Comparison of ENCODE assay signal across 8 cellular contexts in the genomic region with DNA sequence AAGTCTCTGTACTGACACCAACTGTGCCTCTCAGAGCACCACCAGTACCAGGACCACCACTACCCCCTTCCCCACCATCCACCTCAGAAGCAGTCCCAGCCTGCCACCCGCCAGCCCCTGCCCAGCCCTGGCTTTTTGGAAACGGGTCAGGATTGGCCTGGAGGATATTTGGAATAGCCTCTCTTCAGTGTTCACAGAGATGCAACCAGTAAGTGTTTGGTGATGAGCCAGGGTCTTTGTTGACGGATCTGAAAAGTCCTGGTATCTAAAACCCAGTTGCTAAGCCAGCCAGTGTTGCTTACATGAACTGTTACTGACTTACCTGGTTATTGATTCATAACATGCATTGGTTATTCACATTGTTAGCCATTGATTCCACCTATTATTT. TPM values are rescaled to one million over a fixed set of nuclear protein-coding genes. Genes with fewer than 3 reads are reported as not detected.
DNase-seq lines count a peak whose midpoint lies in the region; ATAC-seq and TF ChIP-seq lines count a peak whose summit lies in the region.

No MANE protein-coding gene starts in this region.

- TF ChIP-seq CTCF in SK-N-SH (IDR thresholded peaks at IDR 0.05): no peak; the same call in 1 of the 2 replicates
- peak; percentile 13 for TF ChIP-seq CTCF in activated CD8-positive, alpha-beta T cell treated with anti-CD3 and anti-CD28 coated beads for 36 hours (IDR thresholded peaks at IDR 0.05)
- no peak for TF ChIP-seq CTCF in mucosa of descending colon (IDR thresholded peaks at IDR 0.05)

- no peak overlapping the region for H2AFZ ChIP-seq in SK-N-SH (ENCODE audit: low read depth)

- no peaks in the 10 kb centered on the region for H3K27me3 Mint-ChIP-seq in activated CD8-positive, alpha-beta T cell treated with anti-CD3 and anti-CD28 coated beads for 36 hours
- H3K27me3 Mint-ChIP-seq in stimulated activated naive CD8-positive, alpha-beta T cell treated with anti-CD3 and anti-CD28 coated beads, Interleukin-15, amount 100 ng/mL, for 72 hours: no peaks in the 10 kb centered on the region

- peak overlapping the region; percentile 70 to 95; a peak in 3 of 4 replicates for H3K27ac ChIP-seq in SK-N-SH (ENCODE audit: low read depth in 2 of 2, low read length in 1 of 2)

- intact Hi-C loops in activated CD8-positive, alpha-beta T cell treated with anti-CD3 and anti-CD28 coated beads for 36 hours (cut with micrococcal nuclease): no loop called here
- intact Hi-C loops in mucosa of descending colon (cut with DNase I, micrococcal nuclease): no loop called here

- H3K9me2 ChIP-seq in SK-N-SH: no peaks in the 10 kb centered on the region

- DNase-seq in SK-N-SH (peak; percentile 86), mucosa of descending colon (no peak), NCI-H2081 treated with DMSO at 0.1 percent for 48 hours (lab: John Stamatoyannopoulos, UW) (no peak)
- no peak for DNase-seq in activated CD8-positive, alpha-beta T cell treated with anti-CD3 and anti-CD28 coated beads for 36 hours
- DNase-seq in stimulated activated naive CD8-positive, alpha-beta T cell treated with anti-CD3 and anti-CD28 coated beads, Interleukin-15, amount 100 ng/mL, for 72 hours: no peak
- no peak for DNase-seq in activated CD8-positive, alpha-beta memory T cell treated with anti-CD3 and anti-CD28 coated beads for 24 hours

- H3K9ac ChIP-seq in SK-N-SH (peak overlapping the region; percentile 75; the same call in 1 of the 2 replicates), iPS-15b (ENCODE audit: low read depth, low read length) (peak overlapping the region; percentile 79)

- no peak for TF ChIP-seq RAD21 in SK-N-SH (IDR thresholded peaks at IDR 0.05; ENCODE audit: low read length)

- H4K20me1 ChIP-seq in SK-N-SH (ENCODE audit: insufficient read depth): no peaks in the 10 kb centered on the region

- ATAC-seq in SK-N-SH treated with all-trans-retinoic acid at 6 μM for 48 hours: no peak
- no peak for ATAC-seq in activated CD8-positive, alpha-beta T cell treated with anti-CD3 and anti-CD28 coated beads for 36 hours
- ATAC-seq in stimulated activated naive CD8-positive, alpha-beta T cell treated with anti-CD3 and anti-CD28 coated beads, Interleukin-15, amount 100 ng/mL, for 72 hours: peak; percentile 16
- ATAC-seq in mucosa of descending colon: no peak

- CTCF ChIA-PET in SK-N-SH (lab: Yijun Ruan, JAX): interaction anchor here (0.6 to 4.4 kb wide), 10 partner anchors 11 to 96 kb away, joined by 3 to 67 read pairs (median 6); a partner anchor contains a TSS
- CTCF ChIA-PET in activated CD8-positive, alpha-beta T cell treated with anti-CD3 and anti-CD28 coated beads for 36 hours (lab: Charles Lee): interaction anchor here (0.8 to 6.5 kb wide), 8 partner anchors 9 to 110 kb away, joined by 3 to 56 read pairs (median 4); a partner anchor contains a TSS

- H3K27ac Mint-ChIP-seq in activated CD8-positive, alpha-beta T cell treated with anti-CD3 and anti-CD28 coated beads for 36 hours: peak overlapping the region; percentile 82
- peak overlapping the region; percentile 96 to 98 for H3K27ac Mint-ChIP-seq in stimulated activated naive CD8-positive, alpha-beta T cell treated with anti-CD3 and anti-CD28 coated beads, Interleukin-15, amount 100 ng/mL, for 72 hours

- whole genome bisulfite sequencing in SK-N-SH (ENCODE audit: low lambda C conversion rate): 35% methylated on average over 3 of the region's 3 CpGs

- peaks cover 34% of the 10 kb centered on the region for H3F3A ChIP-seq in SK-N-SH (replicated peaks; ENCODE audit: insufficient read depth)

- H3K36me3 ChIP-seq in SK-N-SH (replicated peaks in 1 of 2; ENCODE audit: control insufficient read depth in 1 of 2, insufficient read depth in 2 of 2, low read length in 1 of 2): peaks cover 26 to 33% of the 10 kb centered on the region in 2 experiments
- H3K36me3 ChIP-seq in iPS-15b (ENCODE audit: control insufficient read depth, insufficient read depth, low read length): peaks cover 8% of the 10 kb centered on the region
- H3K36me3 ChIP-seq in mucosa of descending colon (ENCODE audit: low read depth): peaks cover 11% of the 10 kb centered on the region

- peaks cover 32% of the 10 kb centered on the region for H3K36me3 Mint-ChIP-seq in activated CD8-positive, alpha-beta T cell treated with anti-CD3 and anti-CD28 coated beads for 36 hours (ENCODE audit: low read depth)

- no peak for TF ChIP-seq EP300 in SK-N-SH (IDR thresholded peaks at IDR 0.05; ENCODE audit: borderline replicate concordance in 1 of 2, low read depth in 1 of 2, low read length in 1 of 2)

- H3K4me3 ChIP-seq in SK-N-SH (ENCODE audit: low read depth in 2 of 2, low read length in 1 of 2): peak overlapping the region; percentile 73 to 77
- peak overlapping the region; percentile 94 for H3K4me3 ChIP-seq in iPS-15b (ENCODE audit: low read depth, low read length)
- no peak overlapping the region for H3K4me3 ChIP-seq in mucosa of descending colon

- H3K9me3 ChIP-seq in SK-N-SH (no peaks in the 10 kb centered on the region), iPS-15b (ENCODE audit: control insufficient read depth, insufficient read depth, low read length) (no peaks in the 10 kb centered on the region), mucosa of descending colon (no peaks in the 10 kb centered on the region)

- POLR2A ChIA-PET in SK-N-SH (lab: Yijun Ruan, JAX): interaction anchor here (1.1 to 3.5 kb wide), 3 partner anchors 10 to 49 kb away, joined by 3 to 24 read pairs (median 9); a partner anchor contains a TSS
- POLR2A ChIA-PET in activated CD8-positive, alpha-beta T cell treated with anti-CD3 and anti-CD28 coated beads for 36 hours (lab: Charles Lee): interaction anchor here (1.0 to 4.0 kb wide), 4 partner anchors 10 to 108 kb away, joined by 3 to 22 read pairs (median 4); a partner anchor contains a TSS

- H3K27me3 ChIP-seq in SK-N-SH (ENCODE audit: insufficient read depth) (no peaks in the 10 kb centered on the region), iPS-15b (ENCODE audit: control insufficient read depth, insufficient read depth, low read length) (no peaks in the 10 kb centered on the region)

- peaks cover 15% of the 10 kb centered on the region; the same call in 1 of the 2 replicates for H3K79me2 ChIP-seq in SK-N-SH (ENCODE audit: insufficient read depth)

- H3K4me1 Mint-ChIP-seq in activated CD8-positive, alpha-beta T cell treated with anti-CD3 and anti-CD28 coated beads for 36 hours (ENCODE audit: low read depth): peaks cover 50% of the 10 kb centered on the region
- peaks cover 59% of the 10 kb centered on the region for H3K4me1 Mint-ChIP-seq in stimulated activated naive CD8-positive, alpha-beta T cell treated with anti-CD3 and anti-CD28 coated beads, Interleukin-15, amount 100 ng/mL, for 72 hours

- H3K9me3 Mint-ChIP-seq in activated CD8-positive, alpha-beta T cell treated with anti-CD3 and anti-CD28 coated beads for 36 hours: no peaks in the 10 kb centered on the region
- no peaks in the 10 kb centered on the region for H3K9me3 Mint-ChIP-seq in stimulated activated naive CD8-positive, alpha-beta T cell treated with anti-CD3 and anti-CD28 coated beads, Interleukin-15, amount 100 ng/mL, for 72 hours

- peaks cover 0 to 12% of the 10 kb centered on the region in 2 experiments; a peak in 2 of 4 replicates for H3K4me1 ChIP-seq in SK-N-SH (ENCODE audit: control insufficient read depth in 1 of 2, insufficient read depth in 2 of 2, low read depth in 1 of 2, low read length in 1 of 2)
- H3K4me1 ChIP-seq in iPS-15b (ENCODE audit: control insufficient read depth, insufficient read depth, low read length): no peaks in the 10 kb centered on the region
- peaks cover 6% of the 10 kb centered on the region for H3K4me1 ChIP-seq in mucosa of descending colon (ENCODE audit: low read depth)

- peak overlapping the region; percentile 95 for H3K4me2 ChIP-seq in SK-N-SH

- H3K4me3 Mint-ChIP-seq in activated CD8-positive, alpha-beta T cell treated with anti-CD3 and anti-CD28 coated beads for 36 hours: peak overlapping the region; percentile 83
- peak overlapping the region; percentile 92 to 96 for H3K4me3 Mint-ChIP-seq in stimulated activated naive CD8-positive, alpha-beta T cell treated with anti-CD3 and anti-CD28 coated beads, Interleukin-15, amount 100 ng/mL, for 72 hours

TF ChIP-seq in SK-N-SH, 30 proteins besides CTCF, POLR2A, EP300 and RAD21 (continues in another document):
- TF ChIP-seq YY1 (IDR thresholded peaks at IDR 0.05; ENCODE audit: low read depth) (no peak), SMC3 (IDR thresholded peaks at IDR 0.05; ENCODE audit: low read depth, low read length) (peak; percentile 18; the same call in 1 of the 2 replicates)

TF ChIP-seq in SK-N-SH treated with all-trans-retinoic acid at 6 μM for 48 hours, 23 proteins besides CTCF, POLR2A, EP300 and RAD21 (continues in another document):
- TF ChIP-seq GLIS3 (CRISPR knock-in tag; IDR thresholded peaks at IDR 0.05): no peak
- TF ChIP-seq TOX (CRISPR knock-in tag; IDR thresholded peaks at IDR 0.05; ENCODE audit: borderline replicate concordance): no peak

RNA-seq across cellular contexts. Expression of a gene that starts 1.1 kb away (rescaled TPM):
- polyA plus RNA-seq in SK-N-SH (2012; rRNA removed): 3.0 and 5.5 TPM in 2 replicates
- 2.7 and 4.0 TPM in 2 replicates for polyA plus RNA-seq in SK-N-SH (2012; cell fraction: cytosol; rRNA removed)
- polyA plus RNA-seq in SK-N-SH (2012; cell fraction: nucleus; rRNA removed): 3.7 and 4.0 TPM in 2 replicates
- total RNA-seq in activated CD8-positive, alpha-beta T cell treated with anti-CD3 and anti-CD28 coated beads for 36 hours: 1 to 10 TPM; 1.4 to 1.9 TPM
- total RNA-seq in mucosa of descending colon: 1 to 10 TPM; 1.3 to 4.0 (median 1.3) TPM

RNA-seq across cellular contexts. Expression of a gene that starts 10.8 kb away (rescaled TPM):
- 47.8 and 65.6 TPM in 2 replicates for polyA plus RNA-seq in SK-N-SH (2012; rRNA removed)
- 40.3 and 44.2 TPM in 2 replicates for polyA plus RNA-seq in SK-N-SH (2012; cell fraction: cytosol; rRNA removed)
- polyA plus RNA-seq in SK-N-SH (2012; cell fraction: nucleus; rRNA removed): 150 and 180 TPM in 2 replicates
- total RNA-seq in activated CD8-positive, alpha-beta T cell treated with anti-CD3 and anti-CD28 coated beads for 36 hours: 10 to 100 TPM; 86.5 to 92.8 TPM
- total RNA-seq in mucosa of descending colon: 10 to 100 TPM; 69.2 to 78.5 (median 73.5) TPM

RNA-seq across cellular contexts. Expression of a gene that starts 11.6 kb away (rescaled TPM):
- 26.7 and 33.8 TPM in 2 replicates for polyA plus RNA-seq in SK-N-SH (2012; rRNA removed)
- 39.0 and 44.0 TPM in 2 replicates for polyA plus RNA-seq in SK-N-SH (2012; cell fraction: cytosol; rRNA removed)
- 15.6 and 19.4 TPM in 2 replicates for polyA plus RNA-seq in SK-N-SH (2012; cell fraction: nucleus; rRNA removed)
- total RNA-seq in activated CD8-positive, alpha-beta T cell treated with anti-CD3 and anti-CD28 coated beads for 36 hours: 1 to 10 TPM; 4.2 to 4.8 TPM
- total RNA-seq in mucosa of descending colon: 1 to 10 TPM in 1 of 3 donors, under 1 TPM in 2; 0.09 to 5.4 (median 0.65) TPM

RNA-seq across cellular contexts. Expression of a gene that starts 12.3 kb away (rescaled TPM):
- polyA plus RNA-seq in SK-N-SH (2012; rRNA removed): 0.12 and 0.16 TPM in 2 replicates
- polyA plus RNA-seq in SK-N-SH (2012; cell fraction: cytosol; rRNA removed): 0.08 and 0.10 TPM in 2 replicates
- polyA plus RNA-seq in SK-N-SH (2012; cell fraction: nucleus; rRNA removed): 1.7 and 1.8 TPM in 2 replicates
- total RNA-seq in activated CD8-positive, alpha-beta T cell treated with anti-CD3 and anti-CD28 coated beads for 36 hours: 1 to 10 TPM in 1 of 2 experiments, under 1 TPM in 1; 0.54 to 1.4 TPM
- total RNA-seq in mucosa of descending colon: 1 to 10 TPM in 1 of 3 donors, under 1 TPM in 2; 0.41 to 1.1 (median 0.63) TPM

RNA-seq across cellular contexts. Expression of a gene that starts 21.9 kb away (rescaled TPM):
- polyA plus RNA-seq in SK-N-SH (2012; rRNA removed): 2.4 and 3.9 TPM in 2 replicates
- 2.3 and 2.6 TPM in 2 replicates for polyA plus RNA-seq in SK-N-SH (2012; cell fraction: cytosol; rRNA removed)
- 4.2 and 6.1 TPM in 2 replicates for polyA plus RNA-seq in SK-N-SH (2012; cell fraction: nucleus; rRNA removed)
- 10 to 100 TPM; 17.5 to 19.3 TPM for total RNA-seq in activated CD8-positive, alpha-beta T cell treated with anti-CD3 and anti-CD28 coated beads for 36 hours
- 10 to 100 TPM; 15.1 to 18.7 (median 18.6) TPM for total RNA-seq in mucosa of descending colon
